ENCODE assay signal across 1 cellular context in the genomic region with DNA sequence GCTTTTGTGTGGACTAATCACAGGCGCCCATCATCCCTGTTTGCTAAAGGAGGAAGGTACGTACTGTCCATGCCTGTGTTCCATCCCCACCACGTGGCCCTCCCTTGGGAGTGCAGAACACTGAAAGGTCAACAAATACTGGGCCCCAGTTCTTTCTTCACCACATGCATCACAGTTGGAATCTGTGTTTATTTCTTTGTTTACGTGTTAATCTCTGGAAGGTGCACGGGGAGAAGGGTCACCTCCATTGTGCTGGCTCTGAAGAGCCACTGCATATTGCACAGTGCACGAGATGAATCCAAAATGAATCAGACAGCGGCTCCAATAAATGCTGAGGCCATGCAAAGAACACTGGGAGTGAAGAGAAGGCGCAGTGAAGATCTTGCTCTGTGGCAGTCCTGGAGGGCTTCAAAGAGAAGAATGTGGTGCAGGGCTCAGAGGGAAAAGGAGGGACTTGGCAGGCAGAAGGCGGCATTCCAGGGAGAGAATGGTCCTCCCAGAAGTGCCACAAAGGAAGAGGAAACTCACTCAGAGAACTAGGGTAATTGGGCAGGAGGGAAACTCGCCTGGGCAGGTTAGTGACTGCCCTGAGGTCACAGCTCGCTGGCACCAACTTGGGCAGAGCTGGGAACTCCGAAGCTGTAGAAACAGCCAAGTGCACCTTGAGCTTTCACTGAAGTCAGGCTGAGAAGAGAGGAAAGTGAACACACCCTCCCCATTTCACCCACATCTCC.
TF ChIP-seq lines count a peak whose summit lies in the region.

No MANE protein-coding gene starts in this region.

TF ChIP-seq in HepG2, 621 proteins besides CTCF, POLR2A, EP300 and RAD21 (continued from another document):
- TF ChIP-seq CCDC6 (CRISPR knock-in tag; IDR thresholded peaks at IDR 0.05), result 0 out of 2 replicates have a peak, but pooled peaks have one; percentile 26
- TF ChIP-seq, protein P1, sequence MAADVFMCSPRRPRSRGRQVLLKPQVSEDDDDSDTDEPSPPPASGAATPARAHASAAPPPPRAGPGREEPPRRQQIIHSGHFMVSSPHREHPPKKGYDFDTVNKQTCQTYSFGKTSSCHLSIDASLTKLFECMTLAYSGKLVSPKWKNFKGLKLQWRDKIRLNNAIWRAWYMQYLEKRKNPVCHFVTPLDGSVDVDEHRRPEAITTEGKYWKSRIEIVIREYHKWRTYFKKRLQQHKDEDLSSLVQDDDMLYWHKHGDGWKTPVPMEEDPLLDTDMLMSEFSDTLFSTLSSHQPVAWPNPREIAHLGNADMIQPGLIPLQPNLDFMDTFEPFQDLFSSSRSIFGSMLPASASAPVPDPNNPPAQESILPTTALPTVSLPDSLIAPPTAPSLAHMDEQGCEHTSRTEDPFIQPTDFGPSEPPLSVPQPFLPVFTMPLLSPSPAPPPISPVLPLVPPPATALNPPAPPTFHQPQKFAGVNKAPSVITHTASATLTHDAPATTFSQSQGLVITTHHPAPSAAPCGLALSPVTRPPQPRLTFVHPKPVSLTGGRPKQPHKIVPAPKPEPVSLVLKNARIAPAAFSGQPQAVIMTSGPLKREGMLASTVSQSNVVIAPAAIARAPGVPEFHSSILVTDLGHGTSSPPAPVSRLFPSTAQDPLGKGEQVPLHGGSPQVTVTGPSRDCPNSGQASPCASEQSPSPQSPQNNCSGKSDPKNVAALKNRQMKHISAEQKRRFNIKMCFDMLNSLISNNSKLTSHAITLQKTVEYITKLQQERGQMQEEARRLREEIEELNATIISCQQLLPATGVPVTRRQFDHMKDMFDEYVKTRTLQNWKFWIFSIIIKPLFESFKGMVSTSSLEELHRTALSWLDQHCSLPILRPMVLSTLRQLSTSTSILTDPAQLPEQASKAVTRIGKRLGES (CRISPR knock-in tag; IDR thresholded peaks at IDR 0.05; ENCODE audit: borderline replicate concordance), result peak; percentile 81; the same call in 1 of the 2 replicates
